Comparison of ENCODE assay signal across 9 cellular contexts in genomic region chr1:26276432-26276838, GRCh38. TPM values are rescaled to one million over a fixed set of nuclear protein-coding genes. Genes with fewer than 3 reads are reported as not detected.
DNase-seq lines count a peak whose midpoint lies in the region; ATAC-seq, FAIRE-seq and TF ChIP-seq lines count a peak whose summit lies in the region.
"Had no signal": no experiment of that assay in that cellular context is flagged by ENCODE, and none has a peak within 500 bp of the region (broad histone marks: within the 10 kb centered on the region; RNA-seq: fewer than 3 reads in every experiment).

No MANE protein-coding gene starts in this region.

- WGBS in HepG2 (ENCODE audit: low lambda C conversion rate) = 81% methylated on average over 2 of the region's 2 CpGs

- no peak overlapping the region for H3K4me2 ChIP-seq in HepG2 (ENCODE audit: low read depth, low read length)

- H3K9me3 ChIP-seq in HepG2 (ENCODE audit: low read length) (no peaks in the 10 kb centered on the region), thoracic aorta (no peaks in the 10 kb centered on the region)

- BruUV-seq in HepG2 (replicated peaks; lab: Mats Ljungman, UMichigan) = no TSS peak

- H3K4me3 ChIP-seq in HepG2 (replicated peaks in 1 of 3; ENCODE audit: insufficient read depth in 1 of 3, low read depth in 2 of 3, low read length in 3 of 3) (no peak overlapping the region), thoracic aorta (no peak overlapping the region)

- peak overlapping the region; percentile 98 for H3K27ac Mint-ChIP-seq in T-helper 1 cell treated with Interleukin-12 subunit alpha and Interleukin-12 subunit beta and Interleukin-4 antibody, amounts not matched to agents 30 μg/mL and 1 μg/mL, for 36 hours
- peak overlapping the region; percentile 97 for H3K27ac Mint-ChIP-seq in activated T-helper 2 cell treated with anti-CD3 and anti-CD28 coated beads, Interferon-gamma antibody, Interleukin-2, Interleukin-4, amounts not matched to agents 10 μg/mL and 5 μg/mL and 100 μg/mL, durations not matched to agents 14 hours and 24 hours and 36 hours

- in situ Hi-C loops in HepG2 (cut with HindIII; ENCODE audit: extremely low pct_ligation_motif_present, low pct_unique_long_range_greater_than_20kb) = no loop called here

- H4K20me1 ChIP-seq in HepG2 (ENCODE audit: insufficient read depth, low read length) = no peaks in the 10 kb centered on the region

- no peak overlapping the region for H3K27ac ChIP-seq in HepG2 (ENCODE audit: extremely low read length, insufficient read depth, low read length)
- peak overlapping the region; percentile 7 to 98 for H3K27ac ChIP-seq in thoracic aorta

- no peaks in the 10 kb centered on the region for H3K27me3 Mint-ChIP-seq in T-helper 1 cell treated with Interleukin-12 subunit alpha and Interleukin-12 subunit beta and Interleukin-4 antibody, amounts not matched to agents 30 μg/mL and 1 μg/mL, for 36 hours (ENCODE audit: low read depth)
- no peaks in the 10 kb centered on the region for H3K27me3 Mint-ChIP-seq in activated T-helper 2 cell treated with anti-CD3 and anti-CD28 coated beads, Interferon-gamma antibody, Interleukin-2, Interleukin-4, amounts not matched to agents 10 μg/mL and 5 μg/mL and 100 μg/mL, durations not matched to agents 14 hours and 24 hours and 36 hours (ENCODE audit: low read depth)

- POLR2A ChIA-PET in HepG2 (lab: Yijun Ruan, JAX) = no interaction called here

- intact Hi-C loops in activated T-helper 2 cell treated with anti-CD3 and anti-CD28 coated beads, Interferon-gamma antibody, Interleukin-2, Interleukin-4, amounts not matched to agents 10 μg/mL and 5 μg/mL and 100 μg/mL, durations not matched to agents 14 hours and 24 hours and 36 hours (cut with micrococcal nuclease) = loop anchor here (1.0 to 5.0 kb wide), 6 partner anchors 8 to 196 kb away; partner anchors contain the start of gene HMGN2
- intact Hi-C loops in HepG2 (cut with micrococcal nuclease; ENCODE audit: unreplicated experiment) = loop anchor here (1.0 kb wide), 1 partner anchor 115 kb away; no protein-coding TSS in a partner anchor

- peaks cover 43% of the 10 kb centered on the region for H3K36me3 Mint-ChIP-seq in T-helper 1 cell treated with Interleukin-12 subunit alpha and Interleukin-12 subunit beta and Interleukin-4 antibody, amounts not matched to agents 30 μg/mL and 1 μg/mL, for 36 hours (ENCODE audit: low read depth)
- peaks cover 68% of the 10 kb centered on the region for H3K36me3 Mint-ChIP-seq in activated T-helper 2 cell treated with anti-CD3 and anti-CD28 coated beads, Interferon-gamma antibody, Interleukin-2, Interleukin-4, amounts not matched to agents 10 μg/mL and 5 μg/mL and 100 μg/mL, durations not matched to agents 14 hours and 24 hours and 36 hours (ENCODE audit: low read depth)

- TF ChIP-seq CTCF in HepG2 (CRISPR knock-in tag; IDR thresholded peaks at IDR 0.05) (no peak), thoracic aorta (IDR thresholded peaks at IDR 0.05) (no peak)

- FAIRE-seq in HepG2 (lab: Jason Lieb, UNC) = no peak

- H3K4me1 Mint-ChIP-seq in T-helper 1 cell treated with Interleukin-12 subunit alpha and Interleukin-12 subunit beta and Interleukin-4 antibody, amounts not matched to agents 30 μg/mL and 1 μg/mL, for 36 hours (ENCODE audit: low read depth) = peaks cover 50% of the 10 kb centered on the region
- H3K4me1 Mint-ChIP-seq in activated T-helper 2 cell treated with anti-CD3 and anti-CD28 coated beads, Interferon-gamma antibody, Interleukin-2, Interleukin-4, amounts not matched to agents 10 μg/mL and 5 μg/mL and 100 μg/mL, durations not matched to agents 14 hours and 24 hours and 36 hours (ENCODE audit: low read depth) = peaks cover 56% of the 10 kb centered on the region

- H3K9ac ChIP-seq in HepG2 (ENCODE audit: insufficient read depth, low read depth, low read length) = no peak overlapping the region

- no peak for TF ChIP-seq POLR2A in HepG2 (IDR thresholded peaks at IDR 0.05; ENCODE audit: insufficient read depth in 1 of 2, low read depth in 2 of 2, low read length in 2 of 2)

- ATAC-seq in HepG2 (no peak), thoracic aorta (ENCODE audit: insufficient number of reproducible peaks, low FRiP score, low read depth) (no peak)

- peaks cover 39% of the 10 kb centered on the region for H3K4me1 ChIP-seq in HepG2 (ENCODE audit: insufficient read depth, low read length)
- peaks cover 27 to 53% of the 10 kb centered on the region in 2 donors for H3K4me1 ChIP-seq in thoracic aorta (ENCODE audit: control insufficient read depth in 1 of 2, low read depth in 2 of 2)

- no peaks in the 10 kb centered on the region for H3K79me2 ChIP-seq in HepG2 (ENCODE audit: insufficient read depth, low read length)

- no peak for TF ChIP-seq RAD21 in HepG2 (CRISPR knock-in tag; IDR thresholded peaks at IDR 0.05)

- H3K36me3 ChIP-seq in HepG2 (replicated peaks in 1 of 2; ENCODE audit: control insufficient read depth in 1 of 2, insufficient read depth in 2 of 2, low read length in 2 of 2) = peaks cover 20 to 54% of the 10 kb centered on the region in 2 experiments
- no peaks in the 10 kb centered on the region for H3K36me3 ChIP-seq in thoracic aorta

- H3K27me3 ChIP-seq in HepG2 (ENCODE audit: control insufficient read depth in 1 of 2, insufficient read depth in 2 of 2, low read length in 2 of 2) = no peaks in the 10 kb centered on the region
- no peaks in the 10 kb centered on the region for H3K27me3 ChIP-seq in thoracic aorta (replicated peaks; ENCODE audit: insufficient read depth)

- CTCF ChIA-PET in HepG2 (lab: Yijun Ruan, JAX; ENCODE audit: low intra/inter-chr PET ratio, low total read pairs) = interaction anchor here (1.5 to 2.4 kb wide), 4 partner anchors 10 to 120 kb away, joined by 3 to 18 read pairs (median 6); no protein-coding TSS in a partner anchor

- H3K9me3 Mint-ChIP-seq in T-helper 1 cell treated with Interleukin-12 subunit alpha and Interleukin-12 subunit beta and Interleukin-4 antibody, amounts not matched to agents 30 μg/mL and 1 μg/mL, for 36 hours = no peaks in the 10 kb centered on the region
- H3K9me3 Mint-ChIP-seq in activated T-helper 2 cell treated with anti-CD3 and anti-CD28 coated beads, Interferon-gamma antibody, Interleukin-2, Interleukin-4, amounts not matched to agents 10 μg/mL and 5 μg/mL and 100 μg/mL, durations not matched to agents 14 hours and 24 hours and 36 hours = no peaks in the 10 kb centered on the region

- DNase-seq in T-helper 1 cell = no peak
- DNase-seq in activated T-helper 2 cell treated with anti-CD3 and anti-CD28 coated beads, Interferon-gamma antibody, Interleukin-2, Interleukin-4, amounts not matched to agents 10 μg/mL and 5 μg/mL and 100 μg/mL, durations not matched to agents 14 hours and 24 hours and 36 hours (ENCODE audit: low spot score) = no peak
- peak; percentile 11 for DNase-seq in HepG2 (ENCODE audit: low spot score)
- no peak for DNase-seq in thoracic aorta (ENCODE audit: low spot score)
- no peak for DNase-seq in kidney glomerular epithelial cell (lab: John Stamatoyannopoulos, UW)
- DNase-seq in pons (ENCODE audit: low spot score) = no peak
- no peak for DNase-seq in activated CD4-positive, CD25-positive, alpha-beta regulatory T cell treated with anti-CD3 and anti-CD28 coated beads, Interleukin-2, amount 50 U/mL, for 72 hours

- peak overlapping the region; percentile 79 for H3K4me3 Mint-ChIP-seq in T-helper 1 cell treated with Interleukin-12 subunit alpha and Interleukin-12 subunit beta and Interleukin-4 antibody, amounts not matched to agents 30 μg/mL and 1 μg/mL, for 36 hours
- peak overlapping the region; percentile 64 for H3K4me3 Mint-ChIP-seq in activated T-helper 2 cell treated with anti-CD3 and anti-CD28 coated beads, Interferon-gamma antibody, Interleukin-2, Interleukin-4, amounts not matched to agents 10 μg/mL and 5 μg/mL and 100 μg/mL, durations not matched to agents 14 hours and 24 hours and 36 hours (ENCODE audit: low read depth)

- H2AFZ ChIP-seq in HepG2 (ENCODE audit: low read length) = no peak overlapping the region

- TF ChIP-seq EP300 in HepG2 (IDR thresholded peaks at IDR 0.05; ENCODE audit: low read depth in 2 of 2, low read length in 2 of 2) (no peak), HepG2 (CRISPR knock-in tag; IDR thresholded peaks at IDR 0.05; ENCODE audit: borderline replicate concordance) (no peak)

RNA-seq across cellular contexts. Expression of gene SH3BGRL3, which starts 3.5 kb away (rescaled TPM):
- 437 TPM in 2 replicates for total RNA-seq in activated T-helper 2 cell treated with anti-CD3 and anti-CD28 coated beads, Interferon-gamma antibody, Interleukin-2, Interleukin-4, amounts not matched to agents 10 μg/mL and 5 μg/mL and 100 μg/mL, durations not matched to agents 14 hours and 24 hours and 36 hours
- total RNA-seq in HepG2 (2016; rRNA removed; fragmentation: Illumina TruSeq; extraction: Trizol) = 12.2 and 13.4 TPM in 2 replicates
- total RNA-seq in HepG2 (2016; cell fraction: cytosol; rRNA removed; fragmentation: Illumina TruSeq; extraction: Trizol; ENCODE audit: low read depth) = 14.0 and 29.7 TPM in 2 replicates
- 11.6 and 11.8 TPM in 2 replicates for total RNA-seq in HepG2 (2016; cell fraction: insoluble cytoplasmic fraction; rRNA removed; fragmentation: Illumina TruSeq; extraction: Trizol)
- total RNA-seq in HepG2 (2016; cell fraction: membrane; rRNA removed; fragmentation: Illumina TruSeq; extraction: Trizol) = 15.8 and 28.5 TPM in 2 replicates
- total RNA-seq in HepG2 (2016; cell fraction: nucleus; rRNA removed; fragmentation: Illumina TruSeq; extraction: Trizol) = 5.2 and 6.0 TPM in 2 replicates
- polyA plus RNA-seq in HepG2 (2011; rRNA removed) = 11.4 and 11.5 TPM in 2 replicates
- 10.4 and 12.2 TPM in 2 replicates for polyA plus RNA-seq in HepG2 (2011; cell fraction: cytosol; rRNA removed)
- polyA plus RNA-seq in HepG2 (2011; cell fraction: nucleus; rRNA removed) = 7.5 and 8.3 TPM in 2 replicates
- 12.3 and 13.0 TPM in 2 replicates for polyA plus RNA-seq in HepG2 (2012)
- 64.3 and 100 TPM in 2 replicates for polyA plus RNA-seq in HepG2 (2016; cell fraction: cytosol; fragmentation: Illumina TruSeq; extraction: Trizol; ENCODE audit: low read depth)
- 24.8 and 47.8 TPM in 2 replicates for polyA plus RNA-seq in HepG2 (2016; cell fraction: insoluble cytoplasmic fraction; fragmentation: Illumina TruSeq; extraction: Trizol; ENCODE audit: low read depth)
- polyA plus RNA-seq in HepG2 (2016; cell fraction: membrane; fragmentation: Illumina TruSeq; extraction: Trizol; ENCODE audit: low read depth) = 72.1 and 88.4 TPM in 2 replicates
- 16.4 and 20.4 TPM in 2 replicates for polyA plus RNA-seq in HepG2 (2016; cell fraction: nucleus; fragmentation: Illumina TruSeq; extraction: Trizol; ENCODE audit: insufficient read depth, low read depth)
- 26.8 and 67.6 TPM in 2 replicates for polyA minus RNA-seq in HepG2 (2011; rRNA and poly(A)+ RNA removed; ENCODE audit: low replicate concordance)
- polyA minus RNA-seq in HepG2 (2011; cell fraction: cytosol; rRNA and poly(A)+ RNA removed) = 8.1 and 10.8 TPM in 2 replicates
- 8.5 and 9.8 TPM in 2 replicates for polyA minus RNA-seq in HepG2 (2011; cell fraction: nucleus; rRNA and poly(A)+ RNA removed)
- total RNA-seq in thoracic aorta = 100 to 1,000 TPM in 1 of 2 donors, 10 to 100 TPM in 1; 79.2 to 137 TPM

RNA-seq across cellular contexts. Expression of gene UBXN11, which starts 30.0 kb away (rescaled TPM):
- total RNA-seq in activated T-helper 2 cell treated with anti-CD3 and anti-CD28 coated beads, Interferon-gamma antibody, Interleukin-2, Interleukin-4, amounts not matched to agents 10 μg/mL and 5 μg/mL and 100 μg/mL, durations not matched to agents 14 hours and 24 hours and 36 hours = 13.1 and 14.2 TPM in 2 replicates
- total RNA-seq in HepG2 (2016; rRNA removed; fragmentation: Illumina TruSeq; extraction: Trizol) (3.2 and 9.3 TPM in 2 replicates), thoracic aorta (10 to 100 TPM in 1 of 2 donors, 1 to 10 TPM in 1; 9.6 to 23.2 TPM)
- 4.9 and 5.3 TPM in 2 replicates for total RNA-seq in HepG2 (2016; cell fraction: cytosol; rRNA removed; fragmentation: Illumina TruSeq; extraction: Trizol; ENCODE audit: low read depth)
- total RNA-seq in HepG2 (2016; cell fraction: insoluble cytoplasmic fraction; rRNA removed; fragmentation: Illumina TruSeq; extraction: Trizol) = 3.0 and 8.5 TPM in 2 replicates
- total RNA-seq in HepG2 (2016; cell fraction: membrane; rRNA removed; fragmentation: Illumina TruSeq; extraction: Trizol) = 4.4 and 5.7 TPM in 2 replicates
- total RNA-seq in HepG2 (2016; cell fraction: nucleus; rRNA removed; fragmentation: Illumina TruSeq; extraction: Trizol) = 15.9 and 19.3 TPM in 2 replicates
- 10.3 and 10.4 TPM in 2 replicates for polyA plus RNA-seq in HepG2 (2011; rRNA removed)
- polyA plus RNA-seq in HepG2 (2011; cell fraction: cytosol; rRNA removed) = 3.0 and 5.8 TPM in 2 replicates
- 81.6 and 111 TPM in 2 replicates for polyA plus RNA-seq in HepG2 (2011; cell fraction: nucleus; rRNA removed)
- 4.8 and 5.2 TPM in 2 replicates for polyA plus RNA-seq in HepG2 (2012)
- polyA plus RNA-seq in HepG2 (2016; cell fraction: cytosol; fragmentation: Illumina TruSeq; extraction: Trizol; ENCODE audit: low read depth) = 7.2 and 9.0 TPM in 2 replicates
- 6.4 and 8.0 TPM in 2 replicates for polyA plus RNA-seq in HepG2 (2016; cell fraction: insoluble cytoplasmic fraction; fragmentation: Illumina TruSeq; extraction: Trizol; ENCODE audit: low read depth)
- polyA plus RNA-seq in HepG2 (2016; cell fraction: membrane; fragmentation: Illumina TruSeq; extraction: Trizol; ENCODE audit: low read depth) = 8.8 and 9.0 TPM in 2 replicates
- 64.2 and 68.2 TPM in 2 replicates for polyA plus RNA-seq in HepG2 (2016; cell fraction: nucleus; fragmentation: Illumina TruSeq; extraction: Trizol; ENCODE audit: insufficient read depth, low read depth)
- polyA minus RNA-seq in HepG2 (2011; rRNA and poly(A)+ RNA removed; ENCODE audit: low replicate concordance) = 4.3 and 43.2 TPM in 2 replicates
- 1.2 and 2.0 TPM in 2 replicates for polyA minus RNA-seq in HepG2 (2011; cell fraction: cytosol; rRNA and poly(A)+ RNA removed)
- polyA minus RNA-seq in HepG2 (2011; cell fraction: nucleus; rRNA and poly(A)+ RNA removed) = 8.6 and 11.5 TPM in 2 replicates

RNA-seq across cellular contexts. Expression of gene CD52, which starts 41.3 kb away (rescaled TPM):
- 237 and 243 TPM in 2 replicates for total RNA-seq in activated T-helper 2 cell treated with anti-CD3 and anti-CD28 coated beads, Interferon-gamma antibody, Interleukin-2, Interleukin-4, amounts not matched to agents 10 μg/mL and 5 μg/mL and 100 μg/mL, durations not matched to agents 14 hours and 24 hours and 36 hours
- not detected in 2 replicates for total RNA-seq in HepG2 (2016; rRNA removed; fragmentation: Illumina TruSeq; extraction: Trizol)
- not detected in 2 replicates for total RNA-seq in HepG2 (2016; cell fraction: cytosol; rRNA removed; fragmentation: Illumina TruSeq; extraction: Trizol; ENCODE audit: low read depth)
- not detected in 2 replicates for total RNA-seq in HepG2 (2016; cell fraction: insoluble cytoplasmic fraction; rRNA removed; fragmentation: Illumina TruSeq; extraction: Trizol)
- not detected in 2 replicates for total RNA-seq in HepG2 (2016; cell fraction: membrane; rRNA removed; fragmentation: Illumina TruSeq; extraction: Trizol)
- total RNA-seq in HepG2 (2016; cell fraction: nucleus; rRNA removed; fragmentation: Illumina TruSeq; extraction: Trizol) = not detected in 2 replicates
- polyA plus RNA-seq in HepG2 (2011; rRNA removed) = 0.32 and 0.93 TPM in 2 replicates
- polyA plus RNA-seq in HepG2 (2011; cell fraction: cytosol; rRNA removed) = 0.81 TPM in 2 replicates
- polyA plus RNA-seq in HepG2 (2011; cell fraction: nucleus; rRNA removed) = not detected in 2 replicates
- not detected in 2 replicates for polyA plus RNA-seq in HepG2 (2012)
- not detected in 2 replicates for polyA plus RNA-seq in HepG2 (2016; cell fraction: cytosol; fragmentation: Illumina TruSeq; extraction: Trizol; ENCODE audit: low read depth)
- not detected in 2 replicates for polyA plus RNA-seq in HepG2 (2016; cell fraction: insoluble cytoplasmic fraction; fragmentation: Illumina TruSeq; extraction: Trizol; ENCODE audit: low read depth)
- not detected in 2 replicates for polyA plus RNA-seq in HepG2 (2016; cell fraction: membrane; fragmentation: Illumina TruSeq; extraction: Trizol; ENCODE audit: low read depth)
- not detected in 2 replicates for polyA plus RNA-seq in HepG2 (2016; cell fraction: nucleus; fragmentation: Illumina TruSeq; extraction: Trizol; ENCODE audit: insufficient read depth, low read depth)
- polyA minus RNA-seq in HepG2 (2011; rRNA and poly(A)+ RNA removed; ENCODE audit: low replicate concordance) = 0.44 and 1.2 TPM in 2 replicates
- polyA minus RNA-seq in HepG2 (2011; cell fraction: cytosol; rRNA and poly(A)+ RNA removed) = not detected in 2 replicates
- not detected in 2 replicates for polyA minus RNA-seq in HepG2 (2011; cell fraction: nucleus; rRNA and poly(A)+ RNA removed)
- 1 to 10 TPM in 1 of 2 donors, not detected in 1; 2.7 TPM for total RNA-seq in thoracic aorta
- total RNA-seq: fibroblast of villous mesenchyme had no signal

RNA-seq across cellular contexts. Expression of gene CEP85, which starts 42.4 kb away (rescaled TPM):
- 39.6 and 39.8 TPM in 2 replicates for total RNA-seq in activated T-helper 2 cell treated with anti-CD3 and anti-CD28 coated beads, Interferon-gamma antibody, Interleukin-2, Interleukin-4, amounts not matched to agents 10 μg/mL and 5 μg/mL and 100 μg/mL, durations not matched to agents 14 hours and 24 hours and 36 hours
- total RNA-seq in HepG2 (2016; rRNA removed; fragmentation: Illumina TruSeq; extraction: Trizol) = 22.4 and 26.7 TPM in 2 replicates
- 15.6 and 16.7 TPM in 2 replicates for total RNA-seq in HepG2 (2016; cell fraction: cytosol; rRNA removed; fragmentation: Illumina TruSeq; extraction: Trizol; ENCODE audit: low read depth)
- total RNA-seq in HepG2 (2016; cell fraction: insoluble cytoplasmic fraction; rRNA removed; fragmentation: Illumina TruSeq; extraction: Trizol) = 22.3 and 26.3 TPM in 2 replicates
- 10.6 and 12.9 TPM in 2 replicates for total RNA-seq in HepG2 (2016; cell fraction: membrane; rRNA removed; fragmentation: Illumina TruSeq; extraction: Trizol)
- 27.6 and 32.8 TPM in 2 replicates for total RNA-seq in HepG2 (2016; cell fraction: nucleus; rRNA removed; fragmentation: Illumina TruSeq; extraction: Trizol)
- 16.1 and 16.9 TPM in 2 replicates for polyA plus RNA-seq in HepG2 (2011; rRNA removed)
- polyA plus RNA-seq in HepG2 (2011; cell fraction: cytosol; rRNA removed) = 11.2 and 11.4 TPM in 2 replicates
- 40.1 and 42.3 TPM in 2 replicates for polyA plus RNA-seq in HepG2 (2011; cell fraction: nucleus; rRNA removed)
- polyA plus RNA-seq in HepG2 (2012) = 8.8 and 10.7 TPM in 2 replicates
- polyA plus RNA-seq in HepG2 (2016; cell fraction: cytosol; fragmentation: Illumina TruSeq; extraction: Trizol; ENCODE audit: low read depth) = 0.88 and 0.92 TPM in 2 replicates
- polyA plus RNA-seq in HepG2 (2016; cell fraction: insoluble cytoplasmic fraction; fragmentation: Illumina TruSeq; extraction: Trizol; ENCODE audit: low read depth) = 16.4 and 17.2 TPM in 2 replicates
- polyA plus RNA-seq in HepG2 (2016; cell fraction: membrane; fragmentation: Illumina TruSeq; extraction: Trizol; ENCODE audit: low read depth) = 2.2 and 2.6 TPM in 2 replicates
- polyA plus RNA-seq in HepG2 (2016; cell fraction: nucleus; fragmentation: Illumina TruSeq; extraction: Trizol; ENCODE audit: insufficient read depth, low read depth) = 49.8 and 50.1 TPM in 2 replicates
- 19.0 and 44.1 TPM in 2 replicates for polyA minus RNA-seq in HepG2 (2011; rRNA and poly(A)+ RNA removed; ENCODE audit: low replicate concordance)
- polyA minus RNA-seq in HepG2 (2011; cell fraction: cytosol; rRNA and poly(A)+ RNA removed) = 8.7 and 9.0 TPM in 2 replicates
- 24.2 and 25.1 TPM in 2 replicates for polyA minus RNA-seq in HepG2 (2011; cell fraction: nucleus; rRNA and poly(A)+ RNA removed)
- 1 to 10 TPM; 2.8 to 4.0 TPM for total RNA-seq in thoracic aorta

Comparison
In these comparisons a context has a peak if more than half of its experiments do, and no peak if none do; other contexts are left out.
1. RNA of gene CD52, which starts 41.3 kb away (total RNA-seq): 237 to 243 TPM in activated T-helper 2 cell treated with anti-CD3 and anti-CD28 coated beads, Interferon-gamma antibody, Interleukin-2, Interleukin-4, amounts not matched to agents 10 μg/mL and 5 μg/mL and 100 μg/mL, durations not matched to agents 14 hours and 24 hours and 36 hours; 2.7 TPM in thoracic aorta and not detected in HepG2; every median in the first group is over 10 times any median in the second.